In the genomic region with DNA sequence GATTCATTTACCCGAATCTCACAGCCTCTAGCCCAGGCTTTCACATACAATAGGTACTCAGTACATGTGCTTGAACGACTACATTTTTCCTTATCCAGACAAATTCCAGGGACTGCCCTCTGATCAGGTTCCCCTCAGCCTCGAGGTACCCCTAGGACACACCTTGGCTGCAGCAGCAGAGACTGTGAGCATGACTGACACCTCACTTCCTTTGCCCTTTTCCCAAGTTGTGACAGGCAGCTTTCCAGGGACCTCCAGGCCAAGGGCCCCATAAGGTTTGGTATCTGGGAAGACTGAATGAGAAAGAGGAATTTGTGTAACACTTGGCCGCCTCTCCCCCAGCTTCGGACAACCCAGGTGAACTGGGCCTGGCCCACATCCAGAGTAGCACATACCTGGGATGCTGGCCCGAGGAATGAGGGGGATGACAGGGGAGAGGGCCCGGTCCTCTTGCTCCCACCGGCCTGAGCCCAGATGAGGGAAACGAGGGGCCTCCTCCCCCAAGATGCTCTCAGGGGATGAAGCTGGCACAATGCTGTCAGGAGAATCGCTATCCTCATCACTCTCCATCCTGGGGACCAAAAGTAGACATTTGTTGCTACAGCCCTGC, we compare ENCODE assay signal across 29 cellular contexts. TPM values are rescaled to one million over a fixed set of nuclear protein-coding genes. Genes with fewer than 3 reads are reported as not detected.
DNase-seq lines count a peak whose midpoint lies in the region; ATAC-seq, FAIRE-seq and TF ChIP-seq lines count a peak whose summit lies in the region.
"Had no signal": no experiment of that assay in that cellular context is flagged by ENCODE, and none has a peak within 500 bp of the region (broad histone marks: within the 10 kb centered on the region; RNA-seq: fewer than 3 reads in every experiment).

No MANE protein-coding gene starts in this region.

- H3K9me3 ChIP-seq in kidney (ENCODE audit: control insufficient read depth in 1 of 2, low read length in 2 of 2) (no peaks in the 10 kb centered on the region), suprapubic skin (no peaks in the 10 kb centered on the region)
- H3K9me3 ChIP-seq: A549 had no signal

- 89% methylated on average over 7 of the region's 10 CpGs for WGBS in suprapubic skin

- H3K4me3 ChIP-seq in kidney (ENCODE audit: low read length in 2 of 2) (no peak overlapping the region), suprapubic skin (no peak overlapping the region)
- H3K4me3 ChIP-seq: A549, SK-N-MC had no signal

- DNase-seq in activated CD8-positive, alpha-beta memory T cell treated with anti-CD3 and anti-CD28 coated beads, Interleukin-2, amount 10 ng/mL, durations not matched to agents 7 days and 5 days = no peak
- no peak for DNase-seq in activated CD8-positive, alpha-beta memory T cell treated with anti-CD3 and anti-CD28 coated beads, Interleukin-2, amount 50 U/mL, for 48 hours
- DNase-seq in GM12891 (ENCODE audit: insufficient read length, low spot score) = peak; percentile 12
- peak; percentile 54 for DNase-seq in kidney
- DNase-seq in suprapubic skin (ENCODE audit: low spot score in 2 of 2) = peak; percentile 54 to 71
- no peak for DNase-seq in stimulated activated naive CD4-positive, alpha-beta T cell (lab: John Stamatoyannopoulos, UW)
- no peak for DNase-seq in OCI-M1 (lab: John Stamatoyannopoulos, UW)
- no peak for DNase-seq in GM13977 (ENCODE audit: low spot score)
- DNase-seq: COR-L47, DMS 273 treated with DMSO at 0.1 percent for 48 hours, DMS79 treated with DMSO at 0.1 percent for 48 hours, H9, HFFc6, KBM-7, MM.1S, NCI-H1092 treated with DMSO at 0.1 percent for 48 hours, NCI-H1436 treated with DMSO at 0.1 percent for 48 hours, NCI-H1930, NCI-H226, NCI-H510A treated with DMSO at 0.1 percent for 48 hours, NCI-H748 treated with DMSO at 0.1 percent for 48 hours, SHP77 treated with DMSO at 0.1 percent for 48 hours had no signal

- no peak overlapping the region for H3K4me3 Mint-ChIP-seq in activated CD8-positive, alpha-beta memory T cell treated with anti-CD3 and anti-CD28 coated beads, Interleukin-2, amount 10 ng/mL, durations not matched to agents 7 days and 5 days
- H3K4me3 Mint-ChIP-seq: B cell, H9, HFFc6 had no signal

- peak overlapping the region; percentile 36 for H3K27ac Mint-ChIP-seq in activated CD8-positive, alpha-beta memory T cell treated with anti-CD3 and anti-CD28 coated beads, Interleukin-2, amount 10 ng/mL, durations not matched to agents 7 days and 5 days
- H3K27ac Mint-ChIP-seq: B cell, HFFc6 had no signal

- no peaks in the 10 kb centered on the region for H3K9me3 Mint-ChIP-seq in activated CD8-positive, alpha-beta memory T cell treated with anti-CD3 and anti-CD28 coated beads, Interleukin-2, amount 10 ng/mL, durations not matched to agents 7 days and 5 days (ENCODE audit: low read depth)
- H3K9me3 Mint-ChIP-seq: H9, HFFc6 had no signal

- TF ChIP-seq CTCF in kidney (IDR thresholded peaks at IDR 0.05; ENCODE audit: borderline replicate concordance, extremely low read depth, insufficient read depth) = no peak
- TF ChIP-seq CTCF in suprapubic skin (IDR thresholded peaks at IDR 0.05) = no peak
- TF ChIP-seq CTCF in GM13977 (IDR thresholded peaks at IDR 0.05; ENCODE audit: extremely low read depth, insufficient read depth, missing control alignments) = no peak

- CTCF ChIA-PET in activated CD8-positive, alpha-beta memory T cell treated with anti-CD3 and anti-CD28 coated beads, Interleukin-2, amount 10 ng/mL, durations not matched to agents 7 days and 5 days (lab: Charles Lee) = interaction anchor here (1.4 to 4.6 kb wide), 2 partner anchors 15 to 37 kb away, joined by 3 to 24 read pairs; no protein-coding TSS in a partner anchor

- H3K4me1 Mint-ChIP-seq in activated CD8-positive, alpha-beta memory T cell treated with anti-CD3 and anti-CD28 coated beads, Interleukin-2, amount 10 ng/mL, durations not matched to agents 7 days and 5 days = no peaks in the 10 kb centered on the region
- H3K4me1 Mint-ChIP-seq: B cell, H9 had no signal

- H3K27ac ChIP-seq in kidney (ENCODE audit: low read depth in 2 of 2, low read length in 2 of 2) (no peak overlapping the region), suprapubic skin (no peak overlapping the region)
- H3K27ac ChIP-seq: A549, HL-60, SK-N-MC had no signal

- no peaks in the 10 kb centered on the region for H3K4me1 ChIP-seq in kidney (ENCODE audit: control insufficient read depth in 1 of 2, insufficient read depth in 1 of 2, low read depth in 1 of 2, low read length in 2 of 2)
- no peaks in the 10 kb centered on the region for H3K4me1 ChIP-seq in suprapubic skin
- H3K4me1 ChIP-seq: A549 had no signal

- no peak overlapping the region for H3K9ac ChIP-seq in kidney (ENCODE audit: low read length in 2 of 2)

- H3K36me3 ChIP-seq in kidney (ENCODE audit: control insufficient read depth in 1 of 2, insufficient read depth in 2 of 2, low read length in 2 of 2) (peaks cover 49 to 60% of the 10 kb centered on the region in 2 donors), suprapubic skin (peaks cover 89% of the 10 kb centered on the region)

- no peaks in the 10 kb centered on the region for H3K27me3 ChIP-seq in suprapubic skin

- no peak for TF ChIP-seq EP300 in suprapubic skin (IDR thresholded peaks at IDR 0.05)

- intact Hi-C loops in kidney (cut with DNase I) = no loop called here

- peaks cover 22% of the 10 kb centered on the region for H3K36me3 Mint-ChIP-seq in activated CD8-positive, alpha-beta memory T cell treated with anti-CD3 and anti-CD28 coated beads, Interleukin-2, amount 10 ng/mL, durations not matched to agents 7 days and 5 days

- in situ Hi-C loops in GM13977 (cut with MboI; ENCODE audit: low pct_unique_long_range_greater_than_20kb, low sequenced_read_pairs, unreplicated experiment) = no loop called here

- FAIRE-seq in GM12891 (lab: Jason Lieb, UNC) = no peak
- FAIRE-seq in kidney (lab: Jason Lieb, UNC) = no peak
- FAIRE-seq: A549, GM12892, HepG2 had no signal

- no peaks in the 10 kb centered on the region for H3K27me3 Mint-ChIP-seq in activated CD8-positive, alpha-beta memory T cell treated with anti-CD3 and anti-CD28 coated beads, Interleukin-2, amount 10 ng/mL, durations not matched to agents 7 days and 5 days
- H3K27me3 Mint-ChIP-seq: B cell had no signal

- TF ChIP-seq POLR2A in GM12891 (IDR thresholded peaks at IDR 0.05; ENCODE audit: low read depth, low read length) = no peak
- TF ChIP-seq POLR2A in suprapubic skin (IDR thresholded peaks at IDR 0.05) = no peak

- no peak for ATAC-seq in activated CD8-positive, alpha-beta memory T cell treated with anti-CD3 and anti-CD28 coated beads, Interleukin-2, amount 10 ng/mL, durations not matched to agents 7 days and 5 days
- ATAC-seq: A549, HepG2 had no signal

TF ChIP-seq in GM12891, 5 proteins besides CTCF, POLR2A, EP300 and RAD21:
- TF ChIP-seq SPI1 (IDR thresholded peaks at IDR 0.05; ENCODE audit: low read depth, low read length) (no peak), TAF1 (IDR thresholded peaks at IDR 0.05; ENCODE audit: low read depth, low read length) (no peak), PAX5 (IDR thresholded peaks at IDR 0.05; ENCODE audit: insufficient read depth, low read length, severe bottlenecking) (no peak), POU2F2 (IDR thresholded peaks at IDR 0.05; ENCODE audit: low read depth, low read length) (no peak), POLR2AphosphoS5 (IDR thresholded peaks at IDR 0.05; ENCODE audit: low read depth, low read length) (no peak)
TF ChIP-seq in GM12891: peak in this region for 0.

RNA-seq across cellular contexts. Expression of a gene that starts 10.2 kb away (rescaled TPM):
- total RNA-seq in activated CD8-positive, alpha-beta memory T cell treated with anti-CD3 and anti-CD28 coated beads, Interleukin-2, amount 10 ng/mL, durations not matched to agents 7 days and 5 days = 10 to 100 TPM; 58.9 to 66.0 TPM
- polyA plus RNA-seq in GM12891 (2012; ENCODE audit: low read depth, missing spikeins) = 49.9 TPM
- total RNA-seq in kidney = 57.1 TPM
- polyA plus RNA-seq in kidney (ENCODE audit: insufficient read depth, low read depth, low replicate concordance) = 58.4 TPM
- 10 to 100 TPM; 40.0 to 61.4 (median 49.6) TPM for total RNA-seq in suprapubic skin

RNA-seq across cellular contexts. Expression of a gene that starts 29.6 kb away (rescaled TPM):
- total RNA-seq in activated CD8-positive, alpha-beta memory T cell treated with anti-CD3 and anti-CD28 coated beads, Interleukin-2, amount 10 ng/mL, durations not matched to agents 7 days and 5 days = under 1 TPM; 0.38 to 0.66 TPM
- 2.0 TPM for polyA plus RNA-seq in GM12891 (2012; ENCODE audit: low read depth, missing spikeins)
- not detected for total RNA-seq in kidney
- polyA plus RNA-seq in kidney (ENCODE audit: insufficient read depth, low read depth, low replicate concordance) = 27.0 TPM
- under 1 TPM in 3 of 4 donors, not detected in 1; 0.23 to 0.45 (median 0.24) TPM for total RNA-seq in suprapubic skin

RNA-seq across cellular contexts. Expression of a gene that starts 31.8 kb away (rescaled TPM):
- total RNA-seq in activated CD8-positive, alpha-beta memory T cell treated with anti-CD3 and anti-CD28 coated beads, Interleukin-2, amount 10 ng/mL, durations not matched to agents 7 days and 5 days = 100 to 1,000 TPM; 107 to 132 TPM
- polyA plus RNA-seq in GM12891 (2012; ENCODE audit: low read depth, missing spikeins) = 17.2 TPM
- total RNA-seq in kidney (89.9 TPM), suprapubic skin (100 to 1,000 TPM in 2 of 4 donors, 10 to 100 TPM in 2; 88.1 to 121 (median 104) TPM)
- polyA plus RNA-seq in kidney (ENCODE audit: insufficient read depth, low read depth, low replicate concordance) = 5.0 TPM

RNA-seq across cellular contexts. Expression of a gene that starts 41.0 kb away (rescaled TPM):
- total RNA-seq in activated CD8-positive, alpha-beta memory T cell treated with anti-CD3 and anti-CD28 coated beads, Interleukin-2, amount 10 ng/mL, durations not matched to agents 7 days and 5 days = 10 to 100 TPM; 14.9 to 15.1 TPM
- polyA plus RNA-seq in GM12891 (2012; ENCODE audit: low read depth, missing spikeins) = 6.1 TPM
- 0.69 TPM for total RNA-seq in kidney
- polyA plus RNA-seq in kidney (ENCODE audit: insufficient read depth, low read depth, low replicate concordance) = 0.52 TPM
- 1 to 10 TPM; 1.1 to 3.6 (median 1.6) TPM for total RNA-seq in suprapubic skin

RNA-seq across cellular contexts. Expression of a gene that starts 50.6 kb away (rescaled TPM):
- 1 to 10 TPM in 1 of 2 experiments, under 1 TPM in 1; 0.87 to 1.2 TPM for total RNA-seq in activated CD8-positive, alpha-beta memory T cell treated with anti-CD3 and anti-CD28 coated beads, Interleukin-2, amount 10 ng/mL, durations not matched to agents 7 days and 5 days
- polyA plus RNA-seq in GM12891 (2012; ENCODE audit: low read depth, missing spikeins) = not detected
- total RNA-seq in kidney (not detected), suprapubic skin (not detected)
- polyA plus RNA-seq in kidney (ENCODE audit: insufficient read depth, low read depth, low replicate concordance) = not detected
- total RNA-seq: B cell, H9, HepG2, HFFc6, HT-29 had no signal
- polyA plus RNA-seq: A549, HepG2 had no signal

Comparison
In these comparisons a context has a peak if more than half of its experiments do, and no peak if none do; other contexts are left out.
1. DNase-seq: peak in GM12891 (single experiment), kidney (single experiment) and suprapubic skin (2 of 2); none in activated CD8-positive, alpha-beta memory T cell treated with anti-CD3 and anti-CD28 coated beads, Interleukin-2, amount 10 ng/mL, durations not matched to agents 7 days and 5 days (single experiment), activated CD8-positive, alpha-beta memory T cell treated with anti-CD3 and anti-CD28 coated beads, Interleukin-2, amount 50 U/mL, for 48 hours (single experiment), stimulated activated naive CD4-positive, alpha-beta T cell (0 of 6), OCI-M1 (single experiment) and GM13977 (single experiment).